12 cellular contexts compared by ENCODE assay signal in the genomic region with DNA sequence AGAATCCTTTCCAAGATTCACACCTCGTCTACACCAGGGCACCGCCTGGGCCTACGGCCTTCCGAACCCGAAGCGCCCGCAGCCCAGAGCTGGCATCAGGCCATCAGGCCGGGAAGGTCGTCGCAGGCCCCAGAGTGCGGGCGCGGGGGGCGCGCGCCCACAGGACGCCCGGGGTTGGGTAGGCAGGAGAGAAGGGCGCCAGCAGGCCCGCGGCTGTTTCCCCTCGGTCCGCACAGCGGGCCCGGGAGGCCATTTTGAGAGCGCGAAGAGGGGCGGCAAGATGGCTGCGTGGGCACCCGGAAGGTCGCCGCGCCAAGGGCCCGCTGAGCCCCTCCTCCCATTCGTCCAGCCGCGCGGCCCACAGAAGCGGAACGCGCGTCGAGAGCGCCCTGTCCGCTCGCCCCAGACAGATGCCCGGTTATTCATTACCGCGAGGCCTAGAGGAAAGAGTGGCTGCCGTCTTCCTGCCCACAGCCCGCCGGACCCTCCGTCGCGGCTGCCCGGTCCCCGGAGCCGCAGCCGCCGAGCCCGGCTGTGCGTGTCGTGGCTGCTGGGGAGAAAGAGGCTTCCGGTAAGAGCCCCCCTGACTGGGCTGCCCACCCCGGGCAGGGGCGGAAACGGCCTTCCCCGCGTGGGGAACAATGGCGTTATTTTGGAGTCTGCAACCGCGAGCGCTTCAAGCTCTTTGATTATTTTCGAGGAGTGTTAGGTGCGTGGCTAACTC. TPM values are rescaled to one million over a fixed set of nuclear protein-coding genes. Genes with fewer than 3 reads are reported as not detected.
DNase-seq lines count a peak whose midpoint lies in the region; ATAC-seq and TF ChIP-seq lines count a peak whose summit lies in the region.
"Had no signal": no experiment of that assay in that cellular context is flagged by ENCODE, and none has a peak within 500 bp of the region (broad histone marks: within the 10 kb centered on the region; RNA-seq: fewer than 3 reads in every experiment).

No MANE protein-coding gene starts in this region.

- peaks cover 44% of the 10 kb centered on the region for H3K4me1 Mint-ChIP-seq in GM23338
- peaks cover 3% of the 10 kb centered on the region for H3K4me1 Mint-ChIP-seq in activated naive CD8-positive, alpha-beta T cell treated with anti-CD3 and anti-CD28 coated beads, Interleukin-2, amount 50 U/mL, for 24 hours

- H3K4me1 ChIP-seq in GM23338 (ENCODE audit: insufficient read depth) (peaks cover 54% of the 10 kb centered on the region), iPS-20b (ENCODE audit: insufficient read depth, low read length) (peaks cover 13% of the 10 kb centered on the region; the same call in 1 of the 2 replicates)

- ATAC-seq in GM23338 (peak; percentile 23), GM18861 (IDR thresholded peaks at IDR 0.05; ENCODE audit: unreplicated experiment) (no peak), GM21619 (IDR thresholded peaks at IDR 0.05; ENCODE audit: unreplicated experiment) (no peak)
- ATAC-seq in activated naive CD8-positive, alpha-beta T cell treated with anti-CD3 and anti-CD28 coated beads, Interleukin-2, amount 50 U/mL, for 24 hours, result no peak

- H3K9me3 ChIP-seq in iPS-20b (ENCODE audit: insufficient read depth, low read depth, low read length), result no peaks in the 10 kb centered on the region; the same call in 1 of the 2 replicates
- H3K9me3 ChIP-seq: MG63 had no signal

- H3K27me3 ChIP-seq in GM23338 (ENCODE audit: insufficient read depth) (peaks cover 100% of the 10 kb centered on the region), iPS-20b (ENCODE audit: insufficient read depth, low read length) (peaks cover 100% of the 10 kb centered on the region)

- peaks cover 36% of the 10 kb centered on the region for H3F3A ChIP-seq in GM23338 (replicated peaks; ENCODE audit: low read depth)

- TF ChIP-seq CTCF in GM23338 (conservative IDR thresholded peaks at IDR 0.05; ENCODE audit: low read depth in 2 of 2), result no peak

- H3K27me3 Mint-ChIP-seq in GM23338 (ENCODE audit: insufficient read depth, low read depth, poor library complexity), result peaks cover 100% of the 10 kb centered on the region
- H3K27me3 Mint-ChIP-seq in activated naive CD8-positive, alpha-beta T cell treated with anti-CD3 and anti-CD28 coated beads, Interleukin-2, amount 50 U/mL, for 24 hours, result peaks cover 63% of the 10 kb centered on the region

- no peak overlapping the region for H3K9ac ChIP-seq in iPS-20b (ENCODE audit: low read depth, low read length)

- H3K27ac Mint-ChIP-seq in GM23338, result no peak overlapping the region
- no peak overlapping the region for H3K27ac Mint-ChIP-seq in activated naive CD8-positive, alpha-beta T cell treated with anti-CD3 and anti-CD28 coated beads, Interleukin-2, amount 50 U/mL, for 24 hours

- peak overlapping the region; percentile 51 for H3K4me3 ChIP-seq in GM23338
- peak overlapping the region; percentile 14; the same call in 1 of the 2 replicates for H3K4me3 ChIP-seq in iPS-20b (ENCODE audit: low read length)
- peak overlapping the region in 5 of 7 experiments; percentile 9 to 28 (median 16) for H3K4me3 ChIP-seq in skin epidermis
- H3K4me3 ChIP-seq: MG63 had no signal

- H4K20me1 ChIP-seq in GM23338 (replicated peaks; ENCODE audit: insufficient read depth), result peaks cover 48% of the 10 kb centered on the region

- no peaks in the 10 kb centered on the region for H3K9me3 Mint-ChIP-seq in GM23338
- no peaks in the 10 kb centered on the region for H3K9me3 Mint-ChIP-seq in activated naive CD8-positive, alpha-beta T cell treated with anti-CD3 and anti-CD28 coated beads, Interleukin-2, amount 50 U/mL, for 24 hours
- H3K9me3 Mint-ChIP-seq: neural crest cell had no signal

- H3K36me3 ChIP-seq in GM23338 (ENCODE audit: insufficient read depth) (peaks cover 5% of the 10 kb centered on the region; the same call in 1 of the 2 replicates), iPS-20b (ENCODE audit: insufficient read depth, low read depth, low read length) (no peaks in the 10 kb centered on the region)
- H3K36me3 ChIP-seq: MG63 had no signal

- peak overlapping the region; percentile 74 for H3K4me2 ChIP-seq in GM23338

- H3K36me3 Mint-ChIP-seq in GM23338 (ENCODE audit: low read depth), result no peaks in the 10 kb centered on the region; the same call in 2 of the 3 replicates
- H3K36me3 Mint-ChIP-seq in activated naive CD8-positive, alpha-beta T cell treated with anti-CD3 and anti-CD28 coated beads, Interleukin-2, amount 50 U/mL, for 24 hours (ENCODE audit: low read depth), result no peaks in the 10 kb centered on the region

- no peaks in the 10 kb centered on the region for H3K79me2 ChIP-seq in GM23338 (replicated peaks; ENCODE audit: insufficient read depth)

- no peaks in the 10 kb centered on the region for H3K9me2 ChIP-seq in GM23338 (ENCODE audit: insufficient read depth)

- H3K27ac ChIP-seq in GM23338 (ENCODE audit: low read depth), result no peak overlapping the region
- H3K27ac ChIP-seq in iPS-20b (ENCODE audit: low read length), result no peak overlapping the region
- peak overlapping the region in 4 of 21 experiments; percentile 3 to 35 (median 28) for H3K27ac ChIP-seq in skin epidermis
- H3K27ac ChIP-seq: epithelial cell of prostate, RWPE1 had no signal

- H3K4me3 Mint-ChIP-seq in GM23338, result peak overlapping the region; percentile 69
- peak overlapping the region; percentile 37 for H3K4me3 Mint-ChIP-seq in activated naive CD8-positive, alpha-beta T cell treated with anti-CD3 and anti-CD28 coated beads, Interleukin-2, amount 50 U/mL, for 24 hours
- H3K4me3 Mint-ChIP-seq: neural crest cell had no signal

- peak overlapping the region; percentile 88 for H2AFZ ChIP-seq in GM23338

- DNase-seq in GM23338 (ENCODE audit: low spot score), result peak; percentile 55
- DNase-seq in activated naive CD8-positive, alpha-beta T cell treated with anti-CD3 and anti-CD28 coated beads, Interleukin-2, amount 50 U/mL, for 24 hours, result no peak
- no peak for DNase-seq in SKM-1 (lab: John Stamatoyannopoulos, UW; ENCODE audit: unreplicated experiment)
- no peak for DNase-seq in HT-29 (ENCODE audit: low spot score)
- DNase-seq: MG63 had no signal

TF ChIP-seq in GM23338, 12 proteins besides CTCF, POLR2A, EP300 and RAD21:
- TF ChIP-seq EZH2phosphoT487 (IDR thresholded peaks at IDR 0.05; ENCODE audit: unreplicated experiment), result peak; percentile 11
- TF ChIP-seq JUNB (IDR thresholded peaks at IDR 0.05; ENCODE audit: unreplicated experiment), result no peak
- no peak for TF ChIP-seq CREB1 (CRISPR knock-in tag; IDR thresholded peaks at IDR 0.05; ENCODE audit: low read depth)

RNA-seq across cellular contexts. Expression of a gene that starts 44.2 kb away (rescaled TPM):
- total RNA-seq in GM23338 (2014; rRNA removed; shearing (Covaris generic)), result 70.2 and 74.1 TPM in 2 replicates
- 28.8 and 29.0 TPM in 2 replicates for polyA plus RNA-seq in GM23338 (2016; fragmentation: Nextera tagmentation; extraction: Ambion mirVana)
- total RNA-seq in HT-29 (2014; rRNA removed; shearing (Covaris generic)), result 159 and 161 TPM in 2 replicates
